18 cellular contexts compared by ENCODE assay signal in the genomic region with DNA sequence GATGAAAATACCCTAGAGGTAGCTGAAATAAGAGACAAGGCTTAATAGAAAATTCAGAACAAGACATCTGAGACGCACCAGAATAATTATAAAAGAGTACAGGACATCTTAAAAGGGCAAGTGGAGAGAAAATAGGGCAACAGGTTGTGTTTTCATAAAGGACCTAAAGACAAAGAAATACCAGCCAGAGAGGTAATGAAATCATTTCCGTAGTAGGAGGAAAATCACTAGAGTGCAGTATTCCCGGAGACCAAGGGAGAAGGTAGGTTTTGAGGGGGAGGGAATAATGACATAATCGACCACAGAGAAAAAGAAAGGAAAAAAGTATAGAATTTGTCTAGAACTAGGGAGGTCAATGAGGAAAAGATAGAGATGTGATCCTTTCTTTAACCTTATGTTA. TPM values are rescaled to one million over a fixed set of nuclear protein-coding genes. Genes with fewer than 3 reads are reported as not detected.
DNase-seq lines count a peak whose midpoint lies in the region; ATAC-seq, FAIRE-seq and TF ChIP-seq lines count a peak whose summit lies in the region.
"Had no signal": no experiment of that assay in that cellular context is flagged by ENCODE, and none has a peak within 500 bp of the region (broad histone marks: within the 10 kb centered on the region; RNA-seq: fewer than 3 reads in every experiment).

No MANE protein-coding gene starts in this region.

- WGBS in K562 (ENCODE audit: insufficient coverage, low coverage, missing lambda C conversion rate): 75% methylated on average over 4 of the region's 4 CpGs
- WGBS in suprapubic skin: 93% methylated on average over 4 of the region's 4 CpGs

- H3K79me2 ChIP-seq in K562 (ENCODE audit: control insufficient read depth, insufficient read depth, low read length): no peaks in the 10 kb centered on the region

- H3K9me3 ChIP-seq in A673 (ENCODE audit: low read depth, low read length, poor library complexity, severe bottlenecking) (no peaks in the 10 kb centered on the region), K562 (replicated peaks; ENCODE audit: control insufficient read depth, insufficient read depth, low read depth, low read length) (no peaks in the 10 kb centered on the region), suprapubic skin (no peaks in the 10 kb centered on the region)

- peak overlapping the region; percentile 4 for H3K27ac Mint-ChIP-seq in memory B cell

- H3K27me3 ChIP-seq in A673 (replicated peaks; ENCODE audit: insufficient read depth, low read depth, low read length, poor library complexity) (no peaks in the 10 kb centered on the region), K562 (ENCODE audit: control insufficient read depth in 2 of 2, insufficient read depth in 2 of 2, low read length in 2 of 2) (no peaks in the 10 kb centered on the region), suprapubic skin (no peaks in the 10 kb centered on the region)

- TF ChIP-seq CTCF in A673 (conservative IDR thresholded peaks at IDR 0.05; ENCODE audit: low read depth, low read length) (no peak), K562 (IDR thresholded peaks at IDR 0.05 in 2 of 3, conservative IDR thresholded peaks at IDR 0.05 in 1 of 3; ENCODE audit: insufficient read depth in 2 of 3, low read depth in 1 of 3, low read length in 3 of 3) (no peak), suprapubic skin (IDR thresholded peaks at IDR 0.05) (no peak)

- CTCF ChIA-PET in A673 (lab: Charles Lee): no interaction called here
- CTCF ChIA-PET in K562 (lab: Yijun Ruan, JAX; ENCODE audit: low intra/inter-chr PET ratio): no interaction called here

- intact Hi-C loops in A673 (cut with micrococcal nuclease; ENCODE audit: unreplicated experiment): no loop called here
- intact Hi-C loops in K562 (cut with micrococcal nuclease): no loop called here

- TF ChIP-seq POLR2A in H54 (IDR thresholded peaks at IDR 0.05; ENCODE audit: low read depth, low read length) (no peak), K562 (conservative IDR thresholded peaks at IDR 0.05) (no peak), suprapubic skin (IDR thresholded peaks at IDR 0.05) (no peak)

- peak; percentile 11 for FAIRE-seq in H54 (lab: Jason Lieb, UNC)
- no peak for FAIRE-seq in K562 (lab: Jason Lieb, UNC)
- FAIRE-seq: A204.1 had no signal

- H2AFZ ChIP-seq in K562 (ENCODE audit: low read depth, low read length): no peak overlapping the region

- no peak overlapping the region for H3K4me2 ChIP-seq in K562 (ENCODE audit: insufficient read depth, low read length)

- in situ Hi-C loops in K562 (cut with MboI): no loop called here

- H3K4me3 ChIP-seq in A673 (ENCODE audit: low read depth, low read length, poor library complexity, severe bottlenecking) (no peak overlapping the region), K562 (no peak overlapping the region), suprapubic skin (no peak overlapping the region)

- ATAC-seq in K562 (no peak), memory B cell (ENCODE audit: low read depth) (no peak), HG03439 (IDR thresholded peaks at IDR 0.05; ENCODE audit: unreplicated experiment) (no peak)
- ATAC-seq: PC-3, Right ventricle myocardium inferior had no signal

- H3K27ac ChIP-seq in A673 (ENCODE audit: low read depth, low read length, poor library complexity, severe bottlenecking): peak overlapping the region; percentile 6
- H3K27ac ChIP-seq in K562 (ENCODE audit: extremely low read depth, low read depth, low read length): peak overlapping the region; percentile 27; the same call in 1 of the 3 replicates
- H3K27ac ChIP-seq in suprapubic skin: no peak overlapping the region
- H3K27ac ChIP-seq: HL-60 had no signal

- no peaks in the 10 kb centered on the region for H3K27me3 Mint-ChIP-seq in memory B cell

- BruUV-seq in A673 (replicated peaks; lab: Mats Ljungman, UMichigan) (no TSS peak), K562 (replicated peaks; lab: Mats Ljungman, UMichigan) (no TSS peak)

- H3K36me3 ChIP-seq in A673 (ENCODE audit: insufficient read depth, low read length, poor library complexity, severe bottlenecking) (peaks cover 29% of the 10 kb centered on the region), K562 (ENCODE audit: control insufficient read depth, insufficient read depth, low read length) (peaks cover 82% of the 10 kb centered on the region), suprapubic skin (peaks cover 49% of the 10 kb centered on the region)

- H3K9me3 Mint-ChIP-seq in memory B cell: peaks cover 6% of the 10 kb centered on the region
- H3K9me3 Mint-ChIP-seq: H9 had no signal

- POLR2A ChIA-PET in A673 (lab: Charles Lee; ENCODE audit: low non-redundant PET): no interaction called here
- POLR2A ChIA-PET in K562 (lab: Yijun Ruan, JAX): no interaction called here

- DNase-seq in A673 (ENCODE audit: low spot score) (no peak), H54 (ENCODE audit: insufficient read length, low spot score) (no peak), K562 (ENCODE audit: extremely low read depth in 1 of 4, low spot score in 3 of 4) (no peak), memory B cell (ENCODE audit: low spot score in 2 of 2) (no peak), NAMALWA (ENCODE audit: low spot score) (no peak), NCI-H748 treated with DMSO at 0.1 percent for 48 hours (lab: John Stamatoyannopoulos, UW) (no peak), suprapubic skin (ENCODE audit: low spot score in 2 of 2) (no peak)
- DNase-seq: C1 segment of cervical spinal cord, H9, NCI-H1436, NCI-H2029, NCI-H2171 treated with DMSO at 0.1 percent for 48 hours, NCI-H446 treated with DMSO at 0.1 percent for 48 hours, PC-3 had no signal

- peaks cover 35% of the 10 kb centered on the region for H3K36me3 Mint-ChIP-seq in memory B cell

- no peaks in the 10 kb centered on the region for H3K9me1 ChIP-seq in K562 (ENCODE audit: control insufficient read depth, insufficient read depth, low read length)

- TF ChIP-seq RAD21 in K562 (CRISPR knock-in tag; conservative IDR thresholded peaks at IDR 0.05 in 1 of 2, IDR thresholded peaks at IDR 0.05 in 1 of 2): no peak

- H3K4me1 ChIP-seq in A673 (ENCODE audit: insufficient read depth, low read length, poor library complexity, severe bottlenecking): peaks cover 21% of the 10 kb centered on the region
- H3K4me1 ChIP-seq in K562 (replicated peaks in 1 of 2; ENCODE audit: control insufficient read depth in 2 of 2, insufficient read depth in 2 of 2, low read length in 2 of 2): peaks cover 0 to 3% of the 10 kb centered on the region in 2 experiments; a peak in 2 of 5 replicates
- no peaks in the 10 kb centered on the region for H3K4me1 ChIP-seq in suprapubic skin

- H3K4me1 Mint-ChIP-seq in memory B cell: no peaks in the 10 kb centered on the region
- H3K4me1 Mint-ChIP-seq: H9 had no signal

- H3K9ac ChIP-seq in K562 (ENCODE audit: insufficient read depth in 1 of 2, low read depth in 2 of 2, low read length in 2 of 2): no peak overlapping the region

- TF ChIP-seq EP300 in K562 (IDR thresholded peaks at IDR 0.05; ENCODE audit: low read length) (no peak), suprapubic skin (IDR thresholded peaks at IDR 0.05) (no peak)

- no peaks in the 10 kb centered on the region for H4K20me1 ChIP-seq in K562 (replicated peaks; ENCODE audit: control insufficient read depth, insufficient read depth, low read length)

- no peak overlapping the region for H3K4me3 Mint-ChIP-seq in memory B cell
- H3K4me3 Mint-ChIP-seq: H9 had no signal

TF ChIP-seq in K562, 482 proteins besides CTCF, POLR2A, EP300 and RAD21 (continues in another document):
- TF ChIP-seq ZFP1 (CRISPR knock-in tag; IDR thresholded peaks at IDR 0.05): no peak
- TF ChIP-seq PTBP1 (IDR thresholded peaks at IDR 0.05; ENCODE audit: low read depth, low read length): no peak
- no peak for TF ChIP-seq ZNF23 (CRISPR knock-in tag; IDR thresholded peaks at IDR 0.05)
- no peak for TF ChIP-seq ZNF197 (CRISPR knock-in tag; IDR thresholded peaks at IDR 0.05; ENCODE audit: low read depth)
- TF ChIP-seq TCFL5 (CRISPR knock-in tag; conservative IDR thresholded peaks at IDR 0.05): no peak
- TF ChIP-seq, protein P1, sequence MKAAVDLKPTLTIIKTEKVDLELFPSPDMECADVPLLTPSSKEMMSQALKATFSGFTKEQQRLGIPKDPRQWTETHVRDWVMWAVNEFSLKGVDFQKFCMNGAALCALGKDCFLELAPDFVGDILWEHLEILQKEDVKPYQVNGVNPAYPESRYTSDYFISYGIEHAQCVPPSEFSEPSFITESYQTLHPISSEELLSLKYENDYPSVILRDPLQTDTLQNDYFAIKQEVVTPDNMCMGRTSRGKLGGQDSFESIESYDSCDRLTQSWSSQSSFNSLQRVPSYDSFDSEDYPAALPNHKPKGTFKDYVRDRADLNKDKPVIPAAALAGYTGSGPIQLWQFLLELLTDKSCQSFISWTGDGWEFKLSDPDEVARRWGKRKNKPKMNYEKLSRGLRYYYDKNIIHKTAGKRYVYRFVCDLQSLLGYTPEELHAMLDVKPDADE (conservative IDR thresholded peaks at IDR 0.05; ENCODE audit: control insufficient read depth, low read depth, low read length): no peak
- no peak for TF ChIP-seq NELFE (IDR thresholded peaks at IDR 0.05; ENCODE audit: insufficient read depth, insufficient read length)

RNA-seq across cellular contexts. Expression of a gene that starts 26.2 kb away (rescaled TPM):
- total RNA-seq in A673 (2021) (72.0 and 72.5 TPM in 2 replicates), K562 (2014; rRNA removed) (37.6 and 38.9 TPM in 2 replicates), K562 (2014; rRNA removed; fragmentation: Illumina TruSeq; extraction: Trizol) (78.0 and 89.1 TPM in 2 replicates), K562 (2015; rRNA removed; fragmentation: Illumina TruSeq; extraction: Trizol) (42.2 and 46.7 TPM in 2 replicates), K562 (2021) (46.9 and 48.8 TPM in 2 replicates), suprapubic skin (10 to 100 TPM; 13.0 to 23.2 (median 16.0) TPM)
- total RNA-seq in K562 (2011; cell fraction: chromatin; rRNA removed; ENCODE audit: low replicate concordance): 8.0 and 35.8 TPM in 2 replicates
- 3.3 and 5.7 TPM in 2 replicates for total RNA-seq in K562 (2011; cell fraction: nucleolus; rRNA removed)
- 8.6 and 9.2 TPM in 2 replicates for total RNA-seq in K562 (2011; cell fraction: nucleoplasm; rRNA removed)
- polyA plus RNA-seq in K562 (2011; rRNA removed) (42.5 and 70.7 TPM in 2 replicates), K562 (2014; fragmentation: Illumina TruSeq; extraction: Trizol) (53.8 and 57.9 TPM in 2 replicates), K562 (2014; fragmentation: Nextera tagmentation; extraction: Ambion mirVana) (10 to 100 TPM; 23.2 to 29.8 TPM), K562 (2014; rRNA removed) (42.3 and 43.6 TPM in 2 replicates)
- 9.6 and 20.6 TPM in 2 replicates for polyA plus RNA-seq in K562 (2011; cell fraction: cytosol; rRNA removed)
- 6.0 and 11.1 TPM in 2 replicates for polyA plus RNA-seq in K562 (2011; cell fraction: nucleus; rRNA removed)
- 32.7 and 33.7 TPM in 2 replicates for polyA plus RNA-seq in K562 (2012)
- 45.3 and 51.5 TPM in 2 replicates for polyA minus RNA-seq in K562 (2011; rRNA and poly(A)+ RNA removed)
- 16.8 and 20.3 TPM in 2 replicates for polyA minus RNA-seq in K562 (2011; cell fraction: cytosol; rRNA and poly(A)+ RNA removed)
- 9.7 and 16.2 TPM in 2 replicates for polyA minus RNA-seq in K562 (2011; cell fraction: nucleus; rRNA and poly(A)+ RNA removed)
